28 cellular contexts compared by ENCODE assay signal in the genomic region with DNA sequence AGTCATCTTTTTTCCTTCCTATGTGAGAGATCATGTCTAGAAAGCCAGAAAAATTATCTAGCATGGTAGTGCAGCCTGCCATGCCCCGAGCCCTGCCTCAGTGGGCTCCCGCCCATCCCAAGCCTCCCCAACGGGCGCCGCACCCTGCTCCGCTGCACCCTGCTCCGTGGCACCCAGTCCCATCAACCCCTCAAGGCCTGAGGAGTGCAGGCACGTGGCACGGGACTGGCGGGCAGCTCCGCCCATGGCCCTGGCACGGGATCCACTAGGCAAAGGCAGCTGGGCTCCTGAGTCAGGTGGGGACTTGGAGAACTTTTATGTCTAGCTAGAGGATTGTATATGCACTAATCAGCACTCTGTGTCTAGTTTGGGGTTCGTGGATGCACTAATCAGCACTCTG.
"Had no signal": no experiment of that assay in that cellular context is flagged by ENCODE, and none has a peak within 500 bp of the region (broad histone marks: within the 10 kb centered on the region; RNA-seq: fewer than 3 reads in every experiment).

No MANE protein-coding gene starts in this region.

- H3K36me3 Mint-ChIP-seq: stimulated activated effector memory CD8-positive, alpha-beta T cell treated with anti-CD3 and anti-CD28 coated beads, Interleukin-12 subunit alpha, Interleukin-12 subunit beta, amount 100 ng/mL, for 72 hours; stimulated activated memory B cell treated with anti-CD40 and anti-IgM and Interleukin-4, amounts not matched to agents 10 μg/mL and 1 μg/mL and 100 μg/mL, for 72 hours; stimulated activated naive B cell treated with anti-CD40 and anti-IgM and Interleukin-4, amounts not matched to agents 10 μg/mL and 1 μg/mL and 100 μg/mL, for 72 hours; type B pancreatic cell had no signal

- H3K4me1 Mint-ChIP-seq: stimulated activated effector memory CD8-positive, alpha-beta T cell treated with anti-CD3 and anti-CD28 coated beads, Interleukin-12 subunit alpha, Interleukin-12 subunit beta, amount 100 ng/mL, for 72 hours; stimulated activated memory B cell treated with anti-CD40 and anti-IgM and Interleukin-4, amounts not matched to agents 10 μg/mL and 1 μg/mL and 100 μg/mL, for 72 hours; stimulated activated naive B cell treated with anti-CD40 and anti-IgM and Interleukin-4, amounts not matched to agents 10 μg/mL and 1 μg/mL and 100 μg/mL, for 72 hours; stimulated activated naive CD8-positive, alpha-beta T cell treated with anti-CD3 and anti-CD28 coated beads, Interleukin-15, amount 100 ng/mL, for 72 hours had no signal

- H3K27me3 Mint-ChIP-seq: stimulated activated memory B cell treated with anti-CD40 and anti-IgM and Interleukin-4, amounts not matched to agents 10 μg/mL and 1 μg/mL and 100 μg/mL, for 72 hours; stimulated activated naive B cell treated with anti-CD40 and anti-IgM and Interleukin-4, amounts not matched to agents 10 μg/mL and 1 μg/mL and 100 μg/mL, for 72 hours; stimulated activated naive CD8-positive, alpha-beta T cell treated with anti-CD3 and anti-CD28 coated beads, Interleukin-15, amount 100 ng/mL, for 72 hours; stimulated activated naive CD8-positive, alpha-beta T cell treated with anti-CD3 and anti-CD28 coated beads, Interleukin-15, Interleukin-2, amounts not matched to agents 100 ng/mL and 50 ng/mL, for 24 hours; type B pancreatic cell had no signal

- H3K36me3 ChIP-seq: stomach, suprapubic skin, thoracic aorta, thyroid gland, tibial artery, tibial nerve, transverse colon, upper lobe of left lung, vagina had no signal

- H3K27ac Mint-ChIP-seq: stimulated activated effector memory CD8-positive, alpha-beta T cell treated with anti-CD3 and anti-CD28 coated beads, Interleukin-12 subunit alpha, Interleukin-12 subunit beta, amount 100 ng/mL, for 72 hours; stimulated activated memory B cell treated with anti-CD40 and anti-IgM and Interleukin-4, amounts not matched to agents 10 μg/mL and 1 μg/mL and 100 μg/mL, for 72 hours; stimulated activated naive B cell treated with anti-CD40 and anti-IgM and Interleukin-4, amounts not matched to agents 10 μg/mL and 1 μg/mL and 100 μg/mL, for 72 hours; stimulated activated naive CD8-positive, alpha-beta T cell treated with anti-CD3 and anti-CD28 coated beads, Interleukin-15, Interleukin-2, amounts not matched to agents 100 ng/mL and 50 ng/mL, for 24 hours; type B pancreatic cell had no signal

- H3K27me3 ChIP-seq: stomach, suprapubic skin, testis, thyroid gland, tibial artery, tibial nerve, transverse colon, upper lobe of left lung, vagina had no signal

- H3K27ac ChIP-seq: stomach, suprapubic skin, testis, thoracic aorta, thyroid gland, tibial artery, tibial nerve, upper lobe of left lung, vagina had no signal

- H3K9me3 ChIP-seq: suprapubic skin, testis, thyroid gland, transverse colon, vagina had no signal

- H3K4me1 ChIP-seq: suprapubic skin, testis, thyroid gland, upper lobe of left lung had no signal

- ATAC-seq: stimulated activated effector memory CD8-positive, alpha-beta T cell treated with anti-CD3 and anti-CD28 coated beads, Interleukin-12 subunit alpha, Interleukin-12 subunit beta, amount 100 ng/mL, for 72 hours; stimulated activated memory B cell treated with anti-CD40 and anti-IgM and Interleukin-4, amounts not matched to agents 10 μg/mL and 1 μg/mL and 100 μg/mL, for 72 hours; stimulated activated naive B cell treated with anti-CD40 and anti-IgM and Interleukin-4, amounts not matched to agents 10 μg/mL and 1 μg/mL and 100 μg/mL, for 72 hours; stimulated activated naive CD8-positive, alpha-beta T cell treated with anti-CD3 and anti-CD28 coated beads, Interleukin-15, amount 100 ng/mL, for 72 hours; stimulated activated naive CD8-positive, alpha-beta T cell treated with anti-CD3 and anti-CD28 coated beads, Interleukin-15, Interleukin-2, amounts not matched to agents 100 U/mL and 50 U/mL, for 24 hours had no signal

- H3K9me3 Mint-ChIP-seq: stimulated activated naive CD8-positive, alpha-beta T cell treated with anti-CD3 and anti-CD28 coated beads, Interleukin-15, Interleukin-2, amounts not matched to agents 100 ng/mL and 50 ng/mL, for 24 hours; type B pancreatic cell had no signal

- H3K4me3 Mint-ChIP-seq: stimulated activated effector memory CD8-positive, alpha-beta T cell treated with anti-CD3 and anti-CD28 coated beads, Interleukin-12 subunit alpha, Interleukin-12 subunit beta, amount 100 ng/mL, for 72 hours; stimulated activated memory B cell treated with anti-CD40 and anti-IgM and Interleukin-4, amounts not matched to agents 10 μg/mL and 1 μg/mL and 100 μg/mL, for 72 hours; stimulated activated naive B cell treated with anti-CD40 and anti-IgM and Interleukin-4, amounts not matched to agents 10 μg/mL and 1 μg/mL and 100 μg/mL, for 72 hours; stimulated activated naive CD8-positive, alpha-beta T cell treated with anti-CD3 and anti-CD28 coated beads, Interleukin-15, amount 100 ng/mL, for 72 hours; stimulated activated naive CD8-positive, alpha-beta T cell treated with anti-CD3 and anti-CD28 coated beads, Interleukin-15, Interleukin-2, amounts not matched to agents 100 ng/mL and 50 ng/mL, for 24 hours; type B pancreatic cell had no signal

- DNase-seq: stimulated activated CD4-positive, alpha-beta T cell treated with anti-CD3 and anti-CD28 coated beads, Interleukin-2, amount 100 ng/mL, for 24 hours; stimulated activated CD4-positive, alpha-beta T cell treated with anti-CD3 and anti-CD28 coated beads, Interleukin-2, amount 100 ng/mL, for 48 hours; stimulated activated CD4-positive, alpha-beta T cell treated with anti-CD3 and anti-CD28 coated beads, Interleukin-4, amount 100 ng/mL, for 1 hour; stimulated activated CD4-positive, alpha-beta T cell treated with anti-CD3 and anti-CD28 coated beads, Interleukin-4, amount 100 ng/mL, for 24 hours; stimulated activated CD4-positive, alpha-beta T cell treated with anti-CD3 and anti-CD28 coated beads, Interleukin-4, amount 100 ng/mL, for 4 hours; stimulated activated CD8-positive, alpha-beta memory T cell treated with anti-CD3 and anti-CD28 coated beads, Interleukin-4, amount 100 ng/mL, for 48 hours; stimulated activated naive B cell treated with anti-CD40 and anti-IgM and Interleukin-4, amounts not matched to agents 10 μg/mL and 1 μg/mL and 100 μg/mL, for 72 hours; stimulated activated naive CD4-positive, alpha-beta T cell; stimulated activated naive CD4-positive, alpha-beta T cell treated with Interleukin-2 at 50 U/mL for 16 hours; stimulated activated naive CD8-positive, alpha-beta T cell treated with anti-CD3 and anti-CD28 coated beads, Interleukin-15, amount 100 ng/mL, for 72 hours; stimulated activated naive CD8-positive, alpha-beta T cell treated with anti-CD3 and anti-CD28 coated beads, Interleukin-15, Interleukin-2, amounts not matched to agents 100 U/mL and 50 U/mL, for 24 hours; stomach; substantia nigra; testis; thyroid gland; tibial artery; transverse colon; trophoblast cell had no signal

- FAIRE-seq: urothelium cell line had no signal

- H3K4me3 ChIP-seq: stomach, suprapubic skin, testis, thoracic aorta, thyroid gland, tibial artery, tibial nerve, transverse colon, upper lobe of left lung, vagina had no signal
